ENCODE assay signal across 8 cellular contexts in the genomic region with DNA sequence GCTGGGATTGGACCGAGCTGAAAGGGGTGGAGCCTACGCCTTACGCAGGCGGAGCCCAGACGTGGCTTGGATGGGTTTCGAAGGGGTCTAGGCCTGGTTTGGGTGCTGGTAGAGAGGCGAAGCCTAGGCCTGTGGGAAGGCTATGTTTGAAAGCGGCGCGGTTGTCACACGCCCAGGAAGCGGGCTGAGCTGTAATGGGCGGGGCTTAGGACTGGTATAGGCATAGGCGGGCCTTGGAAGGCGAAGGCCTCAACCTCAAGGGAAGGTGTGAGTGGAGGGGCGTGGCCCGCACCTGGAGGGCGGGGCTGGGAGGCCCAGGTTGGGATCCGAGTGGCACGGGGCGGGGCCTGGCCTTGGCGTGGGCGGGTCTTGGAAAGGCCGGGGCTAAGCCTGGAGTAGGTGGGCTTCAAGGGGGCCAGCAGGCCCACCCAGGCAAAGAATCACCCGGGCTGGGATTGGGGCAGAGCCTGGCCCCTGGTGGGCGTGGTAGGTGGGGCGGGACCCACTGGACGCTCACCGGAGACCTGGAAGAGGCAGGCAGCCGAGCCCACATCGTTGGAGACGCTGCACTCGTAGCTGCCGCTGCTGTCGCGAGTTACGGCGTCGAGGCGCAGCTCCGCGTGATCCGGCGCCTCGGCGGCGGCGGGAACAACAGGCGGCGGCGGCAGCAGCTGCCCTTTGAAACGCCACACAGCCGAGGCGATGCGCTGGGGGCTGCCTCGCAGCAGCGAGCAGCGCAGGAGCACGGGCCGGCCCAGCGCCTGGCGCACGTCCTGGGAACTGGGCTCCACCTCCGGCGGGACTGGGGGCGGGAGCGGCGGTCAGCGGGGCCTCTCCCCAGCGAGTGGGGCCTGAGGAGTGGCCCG. TPM values are rescaled to one million over a fixed set of nuclear protein-coding genes. Genes with fewer than 3 reads are reported as not detected.
DNase-seq lines count a peak whose midpoint lies in the region; ATAC-seq lines count a peak whose summit lies in the region.
"Had no signal": no experiment of that assay in that cellular context is flagged by ENCODE, and none has a peak within 500 bp of the region (broad histone marks: within the 10 kb centered on the region; RNA-seq: fewer than 3 reads in every experiment).

No MANE protein-coding gene starts in this region.

- H3K9me3 ChIP-seq in HUES64 (ENCODE audit: insufficient read depth, low read depth, low read length) (no peaks in the 10 kb centered on the region), iPS DF 6.9 (ENCODE audit: control insufficient read depth, insufficient read depth, low read length) (no peaks in the 10 kb centered on the region)

- peaks cover under 1% of the 10 kb centered on the region for H3K9me3 Mint-ChIP-seq in activated T-helper 1 cell treated with anti-CD3 and anti-CD28 coated beads, Interleukin-12 subunit alpha, Interleukin-12 subunit beta, Interleukin-2, Interleukin-4 antibody, amounts not matched to agents 30 ng/mL and 10 ng/mL and 1 ng/mL, durations not matched to agents 14 hours and 24 hours and 36 hours

- ATAC-seq in GM19455 (IDR thresholded peaks at IDR 0.05; ENCODE audit: unreplicated experiment), result no peak

- H3K9ac ChIP-seq in HUES64 (ENCODE audit: low read depth, low read length), result peak overlapping the region; percentile 28; the same call in 1 of the 2 replicates

- H3K27ac ChIP-seq in HUES64 (ENCODE audit: low read depth, low read length) (no peak overlapping the region), iPS DF 6.9 (ENCODE audit: low read length) (no peak overlapping the region)
- H3K27ac ChIP-seq: skin epidermis had no signal

- H3K4me1 Mint-ChIP-seq in activated T-helper 1 cell treated with anti-CD3 and anti-CD28 coated beads, Interleukin-12 subunit alpha, Interleukin-12 subunit beta, Interleukin-2, Interleukin-4 antibody, amounts not matched to agents 30 ng/mL and 10 ng/mL and 1 ng/mL, durations not matched to agents 14 hours and 24 hours and 36 hours (ENCODE audit: low read depth), result peaks cover 29% of the 10 kb centered on the region

- peak; percentile 41 for DNase-seq in activated T-helper 1 cell treated with anti-CD3 and anti-CD28 coated beads, Interleukin-12 subunit alpha, Interleukin-12 subunit beta, Interleukin-2, Interleukin-4 antibody, amounts not matched to agents 30 ng/mL and 10 ng/mL and 1 ng/mL, durations not matched to agents 14 hours and 24 hours and 36 hours (ENCODE audit: low spot score)
- DNase-seq in iPS DF 6.9 (ENCODE audit: low read depth, low spot score) (peak; percentile 93), mucosa of gallbladder (ENCODE audit: low spot score) (no peak), NCI-H2227 (lab: John Stamatoyannopoulos, UW; ENCODE audit: unreplicated experiment) (no peak)
- DNase-seq in stimulated activated CD4-positive, alpha-beta T cell treated with anti-CD3 and anti-CD28 coated beads, Interleukin-4, amount 100 ng/mL, for 24 hours, result peak; percentile 14

- no peaks in the 10 kb centered on the region for H3K36me3 ChIP-seq in HUES64 (ENCODE audit: insufficient read depth, low read length)
- no peaks in the 10 kb centered on the region for H3K36me3 ChIP-seq in iPS DF 6.9 (ENCODE audit: control insufficient read depth, insufficient read depth, low read length)

- peaks cover 19% of the 10 kb centered on the region for H3K27me3 Mint-ChIP-seq in activated T-helper 1 cell treated with anti-CD3 and anti-CD28 coated beads, Interleukin-12 subunit alpha, Interleukin-12 subunit beta, Interleukin-2, Interleukin-4 antibody, amounts not matched to agents 30 ng/mL and 10 ng/mL and 1 ng/mL, durations not matched to agents 14 hours and 24 hours and 36 hours (ENCODE audit: insufficient read depth)

- intact Hi-C loops in activated T-helper 1 cell treated with anti-CD3 and anti-CD28 coated beads, Interleukin-12 subunit alpha, Interleukin-12 subunit beta, Interleukin-2, Interleukin-4 antibody, amounts not matched to agents 30 ng/mL and 10 ng/mL and 1 ng/mL, durations not matched to agents 14 hours and 24 hours and 36 hours (cut with micrococcal nuclease), result no loop called here

- no peak overlapping the region for H3K4me3 Mint-ChIP-seq in activated T-helper 1 cell treated with anti-CD3 and anti-CD28 coated beads, Interleukin-12 subunit alpha, Interleukin-12 subunit beta, Interleukin-2, Interleukin-4 antibody, amounts not matched to agents 30 ng/mL and 10 ng/mL and 1 ng/mL, durations not matched to agents 14 hours and 24 hours and 36 hours

- H3K4me1 ChIP-seq in HUES64 (ENCODE audit: insufficient read depth, low read length) (peaks cover 4% of the 10 kb centered on the region; the same call in 1 of the 2 replicates), iPS DF 6.9 (ENCODE audit: control insufficient read depth, insufficient read depth, low read length) (peaks cover 6% of the 10 kb centered on the region; the same call in 1 of the 2 replicates)

- H3K4me3 ChIP-seq in HUES64 (ENCODE audit: low read length), result peak overlapping the region; percentile 46
- H3K4me3 ChIP-seq in iPS DF 6.9 (ENCODE audit: low read length), result peak overlapping the region; percentile 22; the same call in 1 of the 2 replicates
- H3K4me3 ChIP-seq: skin epidermis had no signal

- 43% methylated on average over 71 of the region's 71 CpGs for WGBS in HUES64
- WGBS in iPS DF 6.9 (ENCODE audit: insufficient coverage, insufficient read length), result no CpG with 5 or more reads among the region's 71 CpGs

- no peak overlapping the region for H3K27ac Mint-ChIP-seq in activated T-helper 1 cell treated with anti-CD3 and anti-CD28 coated beads, Interleukin-12 subunit alpha, Interleukin-12 subunit beta, Interleukin-2, Interleukin-4 antibody, amounts not matched to agents 30 ng/mL and 10 ng/mL and 1 ng/mL, durations not matched to agents 14 hours and 24 hours and 36 hours

- H3K27me3 ChIP-seq in HUES64 (ENCODE audit: insufficient read depth, low read length), result peaks cover 57% of the 10 kb centered on the region
- H3K27me3 ChIP-seq in iPS DF 6.9 (ENCODE audit: control insufficient read depth, insufficient read depth, low read length), result peaks cover 3% of the 10 kb centered on the region; the same call in 1 of the 2 replicates

- H3K36me3 Mint-ChIP-seq in activated T-helper 1 cell treated with anti-CD3 and anti-CD28 coated beads, Interleukin-12 subunit alpha, Interleukin-12 subunit beta, Interleukin-2, Interleukin-4 antibody, amounts not matched to agents 30 ng/mL and 10 ng/mL and 1 ng/mL, durations not matched to agents 14 hours and 24 hours and 36 hours (ENCODE audit: low read depth), result peaks cover 18% of the 10 kb centered on the region

RNA-seq across cellular contexts. Expression of gene MDGA1, which starts 49.0 kb away (rescaled TPM):
- 1.3 TPM for polyA plus RNA-seq in HUES64 (2013, experiment 1 of 2)
- polyA plus RNA-seq in HUES64 (2013, experiment 2 of 2), result 1.7 TPM
- 5.4 and 5.7 TPM in 2 replicates for total RNA-seq in activated T-helper 1 cell treated with anti-CD3 and anti-CD28 coated beads, Interleukin-12 subunit alpha, Interleukin-12 subunit beta, Interleukin-2, Interleukin-4 antibody, amounts not matched to agents 30 ng/mL and 10 ng/mL and 1 ng/mL, durations not matched to agents 14 hours and 24 hours and 36 hours
- 11.5 TPM for total RNA-seq in mucosa of gallbladder

Comparison
In these comparisons a context has a peak if more than half of its experiments do, and no peak if none do; other contexts are left out.
1. DNase-seq: peak in activated T-helper 1 cell treated with anti-CD3 and anti-CD28 coated beads, Interleukin-12 subunit alpha, Interleukin-12 subunit beta, Interleukin-2, Interleukin-4 antibody, amounts not matched to agents 30 ng/mL and 10 ng/mL and 1 ng/mL, durations not matched to agents 14 hours and 24 hours and 36 hours (single experiment), iPS DF 6.9 (single experiment) and stimulated activated CD4-positive, alpha-beta T cell treated with anti-CD3 and anti-CD28 coated beads, Interleukin-4, amount 100 ng/mL, for 24 hours (single experiment); none in mucosa of gallbladder (single experiment) and NCI-H2227 (single experiment).